Comparison of ENCODE assay signal across 38 cellular contexts in genomic region chr19:15047680-15048079, GRCh38. TPM values are rescaled to one million over a fixed set of nuclear protein-coding genes. Genes with fewer than 3 reads are reported as not detected.
"Had no signal": no experiment of that assay in that cellular context is flagged by ENCODE, and none has a peak within 500 bp of the region (broad histone marks: within the 10 kb centered on the region; RNA-seq: fewer than 3 reads in every experiment).

No MANE protein-coding gene starts in this region.

- H3K9me3 ChIP-seq: MG63 had no signal

- DNase-seq: Karpas-422, Kasumi-1, MG63, MM.1S, MV-4-11, NCI-H1048, NCI-H1092, NCI-H1092 treated with DMSO at 0.1 percent for 48 hours, NCI-H1105, NCI-H1105 treated with DMSO at 0.1 percent for 48 hours, NCI-H1417, NCI-H1417 treated with DMSO at 0.1 percent for 48 hours, NCI-H1436, NCI-H1436 treated with DMSO at 0.1 percent for 48 hours, NCI-H146, NCI-H1694, NCI-H1694 treated with DMSO at 0.1 percent for 48 hours, NCI-H187, NCI-H187 treated with DMSO at 0.1 percent for 48 hours, NCI-H1930, NCI-H2029, NCI-H2029 treated with DMSO at 0.1 percent for 48 hours, NCI-H2081, NCI-H2081 treated with DMSO at 0.1 percent for 48 hours, NCI-H2107, NCI-H2171, NCI-H2171 treated with DMSO at 0.1 percent for 48 hours, NCI-H2227 treated with DMSO at 0.1 percent for 48 hours, NCI-H226, NCI-H345, NCI-H446, NCI-H446 treated with DMSO at 0.1 percent for 48 hours, NCI-H510A, NCI-H510A treated with DMSO at 0.1 percent for 48 hours had no signal

- H3K36me3 ChIP-seq: MG63 had no signal

- H3K4me3 ChIP-seq: MG63 had no signal

RNA-seq across cellular contexts. Expression of gene CASP14, which starts 1.6 kb away (rescaled TPM):
- total RNA-seq: LHCN-M2, M059J, MCF 10A, NCI-H460 had no signal

RNA-seq across cellular contexts. Expression of gene OR1I1, which starts 34.3 kb away (rescaled TPM):
- total RNA-seq: LHCN-M2, M059J, MCF 10A, NCI-H460 had no signal
